29 cellular contexts compared by ENCODE assay signal in the genomic region with DNA sequence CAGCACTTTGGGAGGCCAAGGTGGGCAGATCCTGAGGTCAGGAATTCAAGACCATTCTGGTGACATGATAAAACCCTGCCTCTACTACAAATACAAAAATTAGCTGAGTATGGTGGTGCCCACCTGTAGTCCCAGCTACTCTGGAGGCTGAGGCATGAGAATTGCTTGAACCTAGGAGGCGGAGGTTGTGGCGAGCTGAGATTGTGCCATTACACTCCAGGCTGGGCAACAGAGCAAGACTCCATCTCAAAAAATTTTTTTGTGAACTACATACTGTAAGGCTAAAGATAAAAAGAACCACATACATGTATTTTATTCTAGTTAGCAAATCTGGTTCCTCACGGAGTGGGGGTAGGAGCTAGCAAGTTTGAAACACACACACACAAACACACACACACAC.
"Had no signal": no experiment of that assay in that cellular context is flagged by ENCODE, and none has a peak within 500 bp of the region (broad histone marks: within the 10 kb centered on the region; RNA-seq: fewer than 3 reads in every experiment).

No MANE protein-coding gene starts in this region.

- DNase-seq: activated CD4-positive, alpha-beta T cell treated with anti-CD3 and anti-CD28 coated beads, Interleukin-2, amount 10 ng/mL, durations not matched to agents 24 days and 14 days; activated CD4-positive, alpha-beta T cell treated with anti-CD3 and anti-CD28 coated beads, Interleukin-2, amount 50 U/mL, for 4 hours; activated CD4-positive, CD25-positive, alpha-beta regulatory T cell; activated CD8-positive, alpha-beta T cell treated with anti-CD3 and anti-CD28 coated beads for 36 hours; activated gamma-delta T cell; activated naive CD4-positive, alpha-beta T cell treated with Interleukin-2 at 50 U/mL for 16 hours; activated naive CD8-positive, alpha-beta T cell treated with anti-CD3 and anti-CD28 coated beads, Interleukin-2, amount 10 ng/mL, durations not matched to agents 7 days and 5 days; activated T-cell treated with anti-CD3 and anti-CD28 coated beads, Interleukin-2, amount 50 U/mL, for 1 hour; amygdala; cerebellar nuclear complex; MM.1S; MV-4-11; NCI-H1092; NCI-H1436 treated with DMSO at 0.1 percent for 48 hours; NCI-H1694 treated with DMSO at 0.1 percent for 48 hours; NCI-H2029; NCI-H2171; NCI-H510A; NCI-H526; NCI-H748 treated with DMSO at 0.1 percent for 48 hours; SHP77; SJCRH30; T1000; WERI-Rb-1 had no signal

- H3K4me2 ChIP-seq: KMS-11 had no signal

- H3K27me3 Mint-ChIP-seq: activated CD4-positive, alpha-beta T cell treated with anti-CD3 and anti-CD28 coated beads, Interleukin-2, amount 10 ng/mL, durations not matched to agents 24 days and 14 days; activated CD8-positive, alpha-beta T cell treated with anti-CD3 and anti-CD28 coated beads for 36 hours; activated naive CD4-positive, alpha-beta T cell treated with anti-CD3 and anti-CD28 coated beads, Interleukin-2, amount 50 U/mL, for 24 hours; activated naive CD8-positive, alpha-beta T cell treated with anti-CD3 and anti-CD28 coated beads, Interleukin-2, amount 10 ng/mL, durations not matched to agents 7 days and 5 days had no signal

- H3K27ac ChIP-seq: ascending aorta, cardiac muscle cell, KMS-11, SJCRH30, SK-N-MC, WERI-Rb-1 had no signal

- H3K4me3 Mint-ChIP-seq: activated CD4-positive, alpha-beta T cell treated with anti-CD3 and anti-CD28 coated beads, Interleukin-2, amount 10 ng/mL, durations not matched to agents 24 days and 14 days; activated CD8-positive, alpha-beta T cell treated with anti-CD3 and anti-CD28 coated beads for 36 hours; activated naive CD4-positive, alpha-beta T cell treated with anti-CD3 and anti-CD28 coated beads, Interleukin-2, amount 50 U/mL, for 24 hours; activated naive CD8-positive, alpha-beta T cell treated with anti-CD3 and anti-CD28 coated beads, Interleukin-2, amount 10 ng/mL, durations not matched to agents 7 days and 5 days had no signal

- H3K27me3 ChIP-seq: ascending aorta, cardiac muscle cell, SJCRH30 had no signal

- H3K4me3 ChIP-seq: ascending aorta, cardiac muscle cell, SJCRH30, SK-N-MC had no signal

- H3K36me3 ChIP-seq: ascending aorta, cardiac muscle cell had no signal

- ATAC-seq: activated CD8-positive, alpha-beta T cell treated with anti-CD3 and anti-CD28 coated beads for 36 hours had no signal

- H3K9ac ChIP-seq: KMS-11 had no signal
